ENCODE assay signal across 28 cellular contexts in genomic region chr19:33831835-33832234, GRCh38.
"Had no signal": no experiment of that assay in that cellular context is flagged by ENCODE, and none has a peak within 500 bp of the region (broad histone marks: within the 10 kb centered on the region; RNA-seq: fewer than 3 reads in every experiment).

No MANE protein-coding gene starts in this region.

- H3K27ac Mint-ChIP-seq: activated CD4-positive, alpha-beta T cell treated with anti-CD3 and anti-CD28 coated beads for 36 hours; activated CD8-positive, alpha-beta memory T cell treated with anti-CD3 and anti-CD28 coated beads, Interleukin-2, amount 10 ng/mL, durations not matched to agents 7 days and 5 days; activated CD8-positive, alpha-beta T cell treated with anti-CD3 and anti-CD28 coated beads, Interleukin-2, amount 10 ng/mL, durations not matched to agents 7 days and 5 days; activated naive CD4-positive, alpha-beta T cell treated with anti-CD3 and anti-CD28 coated beads, Interleukin-2, amount 50 U/mL, for 24 hours; activated naive CD8-positive, alpha-beta T cell treated with anti-CD3 and anti-CD28 coated beads, Interleukin-2, amount 50 U/mL, for 24 hours; activated T-helper 2 cell treated with anti-CD3 and anti-CD28 coated beads, Interferon-gamma antibody, Interleukin-2, Interleukin-4, amounts not matched to agents 10 μg/mL and 5 μg/mL and 100 μg/mL, durations not matched to agents 14 hours and 24 hours and 36 hours; natural killer cell treated with Interleukin-12 subunit alpha and Interleukin-12 subunit beta and Interleukin-15 and Interleukin-18, amount 100 ng/mL, for 72 hours had no signal

- H3K9me3 ChIP-seq: left lung, lower lobe of right lung, mucosa of descending colon, pancreas, psoas muscle, spleen, suprapubic skin, tibial artery, uterus had no signal

- H3K4me3 ChIP-seq: left lung, lower lobe of right lung, mucosa of descending colon, pancreas, psoas muscle, spleen, suprapubic skin, tibial artery, uterus had no signal

- H3K27me3 ChIP-seq: pancreas, suprapubic skin, uterus had no signal

- ATAC-seq: activated CD4-positive, alpha-beta T cell treated with anti-CD3 and anti-CD28 coated beads for 36 hours; activated CD8-positive, alpha-beta memory T cell treated with anti-CD3 and anti-CD28 coated beads, Interleukin-2, amount 10 ng/mL, durations not matched to agents 7 days and 5 days; activated CD8-positive, alpha-beta T cell treated with anti-CD3 and anti-CD28 coated beads, Interleukin-2, amount 10 ng/mL, durations not matched to agents 7 days and 5 days; activated naive CD8-positive, alpha-beta T cell treated with anti-CD3 and anti-CD28 coated beads, Interleukin-2, amount 50 U/mL, for 24 hours; effector memory CD8-positive, alpha-beta T cell; left lung; lower lobe of right lung; mucosa of descending colon; natural killer cell treated with Interleukin-12 subunit alpha and Interleukin-12 subunit beta and Interleukin-15 and Interleukin-18, amount 100 ng/mL, for 72 hours; pancreas; psoas muscle had no signal

- H3K4me1 Mint-ChIP-seq: activated CD4-positive, alpha-beta T cell treated with anti-CD3 and anti-CD28 coated beads for 36 hours; activated naive CD4-positive, alpha-beta T cell treated with anti-CD3 and anti-CD28 coated beads, Interleukin-2, amount 50 U/mL, for 24 hours; activated naive CD8-positive, alpha-beta T cell treated with anti-CD3 and anti-CD28 coated beads, Interleukin-2, amount 50 U/mL, for 24 hours had no signal

- DNase-seq: activated CD4-positive, alpha-beta T cell treated with anti-CD3 and anti-CD28 coated beads for 36 hours; activated CD4-positive, CD25-positive, alpha-beta regulatory T cell; activated CD8-positive, alpha-beta memory T cell treated with anti-CD3 and anti-CD28 coated beads, Interleukin-2, amount 10 ng/mL, durations not matched to agents 7 days and 5 days; activated CD8-positive, alpha-beta T cell treated with anti-CD3 and anti-CD28 coated beads, Interleukin-2, amount 10 ng/mL, durations not matched to agents 7 days and 5 days; activated naive CD8-positive, alpha-beta T cell treated with anti-CD3 and anti-CD28 coated beads, Interleukin-2, amount 50 U/mL, for 24 hours; activated T-cell treated with anti-CD3 and anti-CD28 coated beads, Interleukin-2, amount 50 U/mL, for 48 hours; amygdala; caudate nucleus; cortex of kidney; effector memory CD8-positive, alpha-beta T cell; erythroblast; foreskin fibroblast; hippocampal formation; left lung; lower lobe of right lung; mesendoderm; mucosa of descending colon; pancreas; psoas muscle; spleen; stimulated activated naive CD4-positive, alpha-beta T cell; T-helper 2 cell; uterus had no signal

- H3K36me3 ChIP-seq: left lung, lower lobe of right lung, pancreas, spleen, suprapubic skin, tibial artery, uterus had no signal

- H3K9me3 Mint-ChIP-seq: activated naive CD4-positive, alpha-beta T cell treated with anti-CD3 and anti-CD28 coated beads, Interleukin-2, amount 50 U/mL, for 24 hours; activated naive CD8-positive, alpha-beta T cell treated with anti-CD3 and anti-CD28 coated beads, Interleukin-2, amount 50 U/mL, for 24 hours; activated T-helper 2 cell treated with anti-CD3 and anti-CD28 coated beads, Interferon-gamma antibody, Interleukin-2, Interleukin-4, amounts not matched to agents 10 μg/mL and 5 μg/mL and 100 μg/mL, durations not matched to agents 14 hours and 24 hours and 36 hours; effector memory CD8-positive, alpha-beta T cell; natural killer cell treated with Interleukin-12 subunit alpha and Interleukin-12 subunit beta and Interleukin-15 and Interleukin-18, amount 100 ng/mL, for 72 hours had no signal

- H3K4me1 ChIP-seq: left lung, lower lobe of right lung, pancreas, psoas muscle, spleen, suprapubic skin, tibial artery, uterus had no signal

- H3K27ac ChIP-seq: left lung, lower lobe of right lung, pancreas, psoas muscle, spleen, suprapubic skin, tibial artery, uterus had no signal

- H3K36me3 Mint-ChIP-seq: activated CD8-positive, alpha-beta memory T cell treated with anti-CD3 and anti-CD28 coated beads, Interleukin-2, amount 10 ng/mL, durations not matched to agents 7 days and 5 days; activated naive CD4-positive, alpha-beta T cell treated with anti-CD3 and anti-CD28 coated beads, Interleukin-2, amount 50 U/mL, for 24 hours; natural killer cell treated with Interleukin-12 subunit alpha and Interleukin-12 subunit beta and Interleukin-15 and Interleukin-18, amount 100 ng/mL, for 72 hours had no signal

- H3K4me3 Mint-ChIP-seq: activated CD4-positive, alpha-beta T cell treated with anti-CD3 and anti-CD28 coated beads for 36 hours; activated CD8-positive, alpha-beta memory T cell treated with anti-CD3 and anti-CD28 coated beads, Interleukin-2, amount 10 ng/mL, durations not matched to agents 7 days and 5 days; activated CD8-positive, alpha-beta T cell treated with anti-CD3 and anti-CD28 coated beads, Interleukin-2, amount 10 ng/mL, durations not matched to agents 7 days and 5 days; activated naive CD4-positive, alpha-beta T cell treated with anti-CD3 and anti-CD28 coated beads, Interleukin-2, amount 50 U/mL, for 24 hours; activated naive CD8-positive, alpha-beta T cell treated with anti-CD3 and anti-CD28 coated beads, Interleukin-2, amount 50 U/mL, for 24 hours; effector memory CD8-positive, alpha-beta T cell; natural killer cell treated with Interleukin-12 subunit alpha and Interleukin-12 subunit beta and Interleukin-15 and Interleukin-18, amount 100 ng/mL, for 72 hours had no signal
